8 cellular contexts compared by ENCODE assay signal in genomic region chr5:149549461-149550266, GRCh38. TPM values are rescaled to one million over a fixed set of nuclear protein-coding genes. Genes with fewer than 3 reads are reported as not detected.
DNase-seq lines count a peak whose midpoint lies in the region; ATAC-seq and TF ChIP-seq lines count a peak whose summit lies in the region.

No MANE protein-coding gene starts in this region.

- peak overlapping the region; percentile 99 for H3K27ac Mint-ChIP-seq in WTC11
- peak overlapping the region; percentile 99 for H3K27ac Mint-ChIP-seq in effector memory CD8-positive, alpha-beta T cell

- H3K27ac ChIP-seq in mucosa of rectum (ENCODE audit: low read depth in 2 of 2, low read length in 2 of 2) (peak overlapping the region; percentile 97 to 99), tibial nerve (peak overlapping the region; percentile 94 to 100 (median 98))

- H3K4me3 ChIP-seq in mucosa of rectum (ENCODE audit: low read length in 2 of 2) = peak overlapping the region; percentile 99 to 100
- peak overlapping the region; percentile 77 to 97 (median 79) for H3K4me3 ChIP-seq in tibial nerve

- TF ChIP-seq EP300 in tibial nerve (IDR thresholded peaks at IDR 0.05) = no peak

- TF ChIP-seq CTCF in GM10266 (IDR thresholded peaks at IDR 0.05; ENCODE audit: control insufficient read depth, insufficient read depth, low read depth, missing control alignments) (no peak), WTC11 (IDR thresholded peaks at IDR 0.05) (no peak), tibial nerve (IDR thresholded peaks at IDR 0.05) (no peak)

- POLR2A ChIA-PET in WTC11 (lab: Charles Lee) = interaction anchor here (0.5 to 2.0 kb wide), 6 partner anchors 12 to 109 kb away, joined by 3 to 7 read pairs (median 4); no protein-coding TSS in a partner anchor

- H3K4me1 Mint-ChIP-seq in WTC11 = peaks cover 45% of the 10 kb centered on the region
- H3K4me1 Mint-ChIP-seq in effector memory CD8-positive, alpha-beta T cell (ENCODE audit: low read depth in 2 of 2) = peaks cover 32 to 45% of the 10 kb centered on the region in 2 donors

- TF ChIP-seq POLR2A in tibial nerve (IDR thresholded peaks at IDR 0.05) = no peak

- H3K27me3 ChIP-seq in mucosa of rectum (ENCODE audit: control insufficient read depth in 2 of 2, insufficient read depth in 2 of 2, low read length in 2 of 2) (no peaks in the 10 kb centered on the region), tibial nerve (no peaks in the 10 kb centered on the region)

- no peaks in the 10 kb centered on the region for H3K9me3 Mint-ChIP-seq in WTC11
- H3K9me3 Mint-ChIP-seq in effector memory CD8-positive, alpha-beta T cell = no peaks in the 10 kb centered on the region

- peak overlapping the region; percentile 100 for H3K9ac ChIP-seq in mucosa of rectum (ENCODE audit: low read depth in 1 of 2, low read length in 2 of 2)

- peaks cover 29 to 33% of the 10 kb centered on the region in 2 donors for H3K4me1 ChIP-seq in mucosa of rectum (ENCODE audit: control insufficient read depth in 2 of 2, insufficient read depth in 2 of 2, low read length in 2 of 2)
- H3K4me1 ChIP-seq in tibial nerve = peaks cover 0 to 58% (median 36%) of the 10 kb centered on the region in 4 donors

- peaks cover 53% of the 10 kb centered on the region for H3K36me3 Mint-ChIP-seq in WTC11
- H3K36me3 Mint-ChIP-seq in effector memory CD8-positive, alpha-beta T cell (ENCODE audit: insufficient read depth) = peaks cover 70% of the 10 kb centered on the region

- WGBS in tibial nerve, 2 donors = 0% methylated on average over 25 of the region's 25 CpGs

- H3K36me3 ChIP-seq in mucosa of rectum (ENCODE audit: control insufficient read depth in 2 of 2, insufficient read depth in 2 of 2, low read length in 2 of 2) (peaks cover 10 to 20% of the 10 kb centered on the region in 2 donors), tibial nerve (peaks cover 0 to 26% (median 0%) of the 10 kb centered on the region in 3 donors)

- peak overlapping the region; percentile 98 for H3K4me3 Mint-ChIP-seq in WTC11
- H3K4me3 Mint-ChIP-seq in effector memory CD8-positive, alpha-beta T cell = peak overlapping the region; percentile 96 to 97

- H3K9me3 ChIP-seq in mucosa of rectum (ENCODE audit: control insufficient read depth in 2 of 2, low read length in 2 of 2) = no peaks in the 10 kb centered on the region
- H3K9me3 ChIP-seq in tibial nerve = no peaks in the 10 kb centered on the region

- H3K27me3 Mint-ChIP-seq in WTC11 (ENCODE audit: low read depth) = no peaks in the 10 kb centered on the region
- no peaks in the 10 kb centered on the region for H3K27me3 Mint-ChIP-seq in effector memory CD8-positive, alpha-beta T cell

- DNase-seq in GM10266 (ENCODE audit: extremely low spot score) = peak; percentile 38
- peak; percentile 37 for DNase-seq in HCEC 1CT
- peak; percentile 5 for DNase-seq in NCI-H146 treated with DMSO at 0.1 percent for 48 hours (lab: John Stamatoyannopoulos, UW; ENCODE audit: unreplicated experiment)
- no peak for DNase-seq in WTC11 (ENCODE audit: low spot score)
- DNase-seq in effector memory CD8-positive, alpha-beta T cell = peak; percentile 15 to 19 (median 15)
- peak in 1 of 2 donors; percentile 22 for DNase-seq in tibial nerve (ENCODE audit: low spot score in 2 of 2)
- DNase-seq in AG08395 (ENCODE audit: low spot score) = no peak

- ATAC-seq in WTC11 = no peak
- ATAC-seq in effector memory CD8-positive, alpha-beta T cell (replicated peaks) = no peak

- CTCF ChIA-PET in WTC11 (lab: Charles Lee) = interaction anchor here (0.7 to 2.7 kb wide), 8 partner anchors 13 to 409 kb away, joined by 3 to 22 read pairs (median 4); partner anchors contain the start of gene ABLIM3

TF ChIP-seq in WTC11, 78 proteins besides CTCF, POLR2A, EP300 and RAD21:
- TF ChIP-seq FOXK1 (CRISPR knock-in tag; IDR thresholded peaks at IDR 0.05) (peak; percentile 49; the same call in 1 of the 2 replicates), ETV6 (CRISPR knock-in tag; IDR thresholded peaks at IDR 0.05) (0 out of 2 replicates have a peak, but pooled peaks have one; percentile 15), TEAD1 (CRISPR knock-in tag; IDR thresholded peaks at IDR 0.05) (0 out of 2 replicates have a peak, but pooled peaks have one; percentile 17)
- TF ChIP-seq, protein P1, sequence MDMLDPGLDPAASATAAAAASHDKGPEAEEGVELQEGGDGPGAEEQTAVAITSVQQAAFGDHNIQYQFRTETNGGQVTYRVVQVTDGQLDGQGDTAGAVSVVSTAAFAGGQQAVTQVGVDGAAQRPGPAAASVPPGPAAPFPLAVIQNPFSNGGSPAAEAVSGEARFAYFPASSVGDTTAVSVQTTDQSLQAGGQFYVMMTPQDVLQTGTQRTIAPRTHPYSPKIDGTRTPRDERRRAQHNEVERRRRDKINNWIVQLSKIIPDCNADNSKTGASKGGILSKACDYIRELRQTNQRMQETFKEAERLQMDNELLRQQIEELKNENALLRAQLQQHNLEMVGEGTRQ (CRISPR knock-in tag; IDR thresholded peaks at IDR 0.05) = no peak
- TF ChIP-seq, protein P2, sequence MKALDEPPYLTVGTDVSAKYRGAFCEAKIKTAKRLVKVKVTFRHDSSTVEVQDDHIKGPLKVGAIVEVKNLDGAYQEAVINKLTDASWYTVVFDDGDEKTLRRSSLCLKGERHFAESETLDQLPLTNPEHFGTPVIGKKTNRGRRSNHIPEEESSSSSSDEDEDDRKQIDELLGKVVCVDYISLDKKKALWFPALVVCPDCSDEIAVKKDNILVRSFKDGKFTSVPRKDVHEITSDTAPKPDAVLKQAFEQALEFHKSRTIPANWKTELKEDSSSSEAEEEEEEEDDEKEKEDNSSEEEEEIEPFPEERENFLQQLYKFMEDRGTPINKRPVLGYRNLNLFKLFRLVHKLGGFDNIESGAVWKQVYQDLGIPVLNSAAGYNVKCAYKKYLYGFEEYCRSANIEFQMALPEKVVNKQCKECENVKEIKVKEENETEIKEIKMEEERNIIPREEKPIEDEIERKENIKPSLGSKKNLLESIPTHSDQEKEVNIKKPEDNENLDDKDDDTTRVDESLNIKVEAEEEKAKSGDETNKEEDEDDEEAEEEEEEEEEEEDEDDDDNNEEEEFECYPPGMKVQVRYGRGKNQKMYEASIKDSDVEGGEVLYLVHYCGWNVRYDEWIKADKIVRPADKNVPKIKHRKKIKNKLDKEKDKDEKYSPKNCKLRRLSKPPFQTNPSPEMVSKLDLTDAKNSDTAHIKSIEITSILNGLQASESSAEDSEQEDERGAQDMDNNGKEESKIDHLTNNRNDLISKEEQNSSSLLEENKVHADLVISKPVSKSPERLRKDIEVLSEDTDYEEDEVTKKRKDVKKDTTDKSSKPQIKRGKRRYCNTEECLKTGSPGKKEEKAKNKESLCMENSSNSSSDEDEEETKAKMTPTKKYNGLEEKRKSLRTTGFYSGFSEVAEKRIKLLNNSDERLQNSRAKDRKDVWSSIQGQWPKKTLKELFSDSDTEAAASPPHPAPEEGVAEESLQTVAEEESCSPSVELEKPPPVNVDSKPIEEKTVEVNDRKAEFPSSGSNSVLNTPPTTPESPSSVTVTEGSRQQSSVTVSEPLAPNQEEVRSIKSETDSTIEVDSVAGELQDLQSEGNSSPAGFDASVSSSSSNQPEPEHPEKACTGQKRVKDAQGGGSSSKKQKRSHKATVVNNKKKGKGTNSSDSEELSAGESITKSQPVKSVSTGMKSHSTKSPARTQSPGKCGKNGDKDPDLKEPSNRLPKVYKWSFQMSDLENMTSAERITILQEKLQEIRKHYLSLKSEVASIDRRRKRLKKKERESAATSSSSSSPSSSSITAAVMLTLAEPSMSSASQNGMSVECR (CRISPR knock-in tag; IDR thresholded peaks at IDR 0.05; ENCODE audit: borderline replicate concordance) = 0 out of 2 replicates have a peak, but pooled peaks have one; percentile 26

RNA-seq across cellular contexts. Expression of gene CSNK1A1, which starts 1.6 kb away (rescaled TPM):
- total RNA-seq in WTC11 (2021) = 265 to 276 TPM (median 269 TPM) in 3 replicates
- total RNA-seq in tibial nerve = 100 to 1,000 TPM; 146 to 200 (median 166) TPM

RNA-seq across cellular contexts. Expression of gene ARHGEF37, which starts 31.6 kb away (rescaled TPM):
- total RNA-seq in WTC11 (2021) (0.66 to 1.1 TPM (median 0.71 TPM) in 3 replicates), tibial nerve (10 to 100 TPM; 28.8 to 73.7 (median 62.7) TPM)

Comparison
In these comparisons a context has a peak if more than half of its experiments do, and no peak if none do; other contexts are left out.
1. DNase-seq: peak in GM10266 (single experiment), HCEC 1CT (single experiment), NCI-H146 treated with DMSO at 0.1 percent for 48 hours (single experiment) and effector memory CD8-positive, alpha-beta T cell (3 of 3); none in WTC11 (single experiment) and AG08395 (single experiment).
2. RNA of gene ARHGEF37, which starts 31.6 kb away (total RNA-seq): 28.8 to 73.7 TPM in tibial nerve; 0.66 to 1.1 TPM in WTC11; every median in the first group is over 10 times any median in the second.